9 cellular contexts compared by ENCODE assay signal in the genomic region with DNA sequence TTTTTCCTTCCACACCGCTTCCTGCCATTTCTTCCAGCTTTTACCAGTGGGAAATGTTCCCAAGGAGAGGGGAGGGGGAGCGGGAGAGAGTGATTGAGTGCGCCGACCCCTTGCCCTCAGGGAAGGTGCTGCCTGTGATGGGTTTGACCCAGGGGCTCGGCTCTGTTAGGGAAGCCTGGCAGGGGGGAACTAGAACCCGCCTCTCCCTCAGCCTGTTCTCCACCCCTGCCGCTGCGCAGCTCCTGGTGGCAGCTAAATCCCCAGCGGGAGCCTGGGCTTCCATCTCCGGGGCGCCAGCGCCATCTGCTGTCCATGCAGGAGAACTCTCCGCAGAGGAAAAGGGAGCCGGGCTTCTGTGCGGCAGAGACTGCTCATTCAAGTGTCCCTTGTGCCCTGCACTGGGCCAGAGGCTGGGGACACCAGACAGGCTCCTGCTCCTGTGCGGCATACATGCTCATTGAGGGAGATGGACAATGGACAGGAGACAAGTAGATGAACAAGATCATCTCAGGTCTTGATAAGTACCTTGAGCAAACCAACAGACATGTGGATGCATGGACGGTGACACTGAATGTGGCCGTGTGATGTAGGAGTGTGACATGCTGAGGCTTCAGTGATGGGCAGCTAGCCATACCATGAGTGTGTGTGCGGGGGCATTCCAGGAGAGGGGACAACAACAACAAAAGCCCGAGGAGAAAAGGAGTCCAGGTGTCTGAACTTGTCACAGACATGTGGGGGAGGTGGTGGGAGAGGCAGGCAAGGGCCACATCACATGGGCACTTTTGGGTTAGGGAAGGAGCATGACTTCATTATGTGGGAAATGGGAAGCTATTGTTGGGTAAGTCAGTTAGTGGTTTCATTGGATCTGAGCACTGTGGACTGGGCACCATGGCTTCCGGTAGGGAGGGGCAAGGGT. TPM values are rescaled to one million over a fixed set of nuclear protein-coding genes. Genes with fewer than 3 reads are reported as not detected.
DNase-seq lines count a peak whose midpoint lies in the region; ATAC-seq, FAIRE-seq and TF ChIP-seq lines count a peak whose summit lies in the region.
"Had no signal": no experiment of that assay in that cellular context is flagged by ENCODE, and none has a peak within 500 bp of the region (broad histone marks: within the 10 kb centered on the region; RNA-seq: fewer than 3 reads in every experiment).

No MANE protein-coding gene starts in this region.

- POLR2A ChIA-PET in HepG2 (lab: Yijun Ruan, JAX), result interaction anchor here (0.7 to 1.8 kb wide), 8 partner anchors 8 to 127 kb away, joined by 3 to 21 read pairs (median 4); a partner anchor contains a TSS

- DNase-seq in C1 segment of cervical spinal cord (lab: John Stamatoyannopoulos, UW), result peak; percentile 26 to 87 (median 73)
- peak; percentile 98 for DNase-seq in GM19240 (ENCODE audit: insufficient read length, low spot score)
- DNase-seq in NCI-H526 (lab: John Stamatoyannopoulos, UW), result peak; percentile 60 to 88
- peak; percentile 95 for DNase-seq in activated CD4-positive, alpha-beta T cell treated with anti-CD3 and anti-CD28 coated beads, Interleukin-2, amount 10 ng/mL, durations not matched to agents 24 days and 14 days
- DNase-seq in colonic mucosa, result peak; percentile 82
- DNase-seq in HepG2 (ENCODE audit: low spot score), result peak; percentile 77
- DNase-seq in stimulated activated CD4-positive, alpha-beta T cell treated with anti-CD3 and anti-CD28 coated beads, Interleukin-4, amount 100 ng/mL, for 48 hours (ENCODE audit: low read depth in 2 of 2), result peak; percentile 79 to 87

- TF ChIP-seq EP300 in HepG2 (IDR thresholded peaks at IDR 0.05; ENCODE audit: low read depth in 2 of 2, low read length in 2 of 2) (no peak), HepG2 (CRISPR knock-in tag; IDR thresholded peaks at IDR 0.05; ENCODE audit: borderline replicate concordance) (no peak)

- peaks cover 16% of the 10 kb centered on the region for H3K27me3 ChIP-seq in colonic mucosa
- peaks cover 28 to 92% of the 10 kb centered on the region in 2 experiments; a peak in 4 of 5 replicates for H3K27me3 ChIP-seq in HepG2 (ENCODE audit: control insufficient read depth in 1 of 2, insufficient read depth in 2 of 2, low read length in 2 of 2)

- no peak overlapping the region for H2AFZ ChIP-seq in HepG2 (ENCODE audit: low read length)

- no peak overlapping the region for H3K4me3 Mint-ChIP-seq in activated CD4-positive, alpha-beta T cell treated with anti-CD3 and anti-CD28 coated beads, Interleukin-2, amount 10 ng/mL, durations not matched to agents 24 days and 14 days
- H3K4me3 Mint-ChIP-seq: activated naive CD8-positive, alpha-beta T cell had no signal

- BruUV-seq in HepG2 (replicated peaks; lab: Mats Ljungman, UMichigan), result no TSS peak

- no peaks in the 10 kb centered on the region for H3K36me3 Mint-ChIP-seq in activated CD4-positive, alpha-beta T cell treated with anti-CD3 and anti-CD28 coated beads, Interleukin-2, amount 10 ng/mL, durations not matched to agents 24 days and 14 days (ENCODE audit: low read depth)
- H3K36me3 Mint-ChIP-seq: activated naive CD8-positive, alpha-beta T cell had no signal

- H4K20me1 ChIP-seq in HepG2 (ENCODE audit: insufficient read depth, low read length), result no peaks in the 10 kb centered on the region

- TF ChIP-seq RAD21 in HepG2 (CRISPR knock-in tag; IDR thresholded peaks at IDR 0.05), result peak; percentile 100

- no peak overlapping the region for H3K27ac Mint-ChIP-seq in activated CD4-positive, alpha-beta T cell treated with anti-CD3 and anti-CD28 coated beads, Interleukin-2, amount 10 ng/mL, durations not matched to agents 24 days and 14 days
- H3K27ac Mint-ChIP-seq: activated naive CD8-positive, alpha-beta T cell had no signal

- H3K27me3 Mint-ChIP-seq in activated CD4-positive, alpha-beta T cell treated with anti-CD3 and anti-CD28 coated beads, Interleukin-2, amount 10 ng/mL, durations not matched to agents 24 days and 14 days, result peaks cover 59% of the 10 kb centered on the region

- H3K9ac ChIP-seq in colonic mucosa (ENCODE audit: low read depth in 2 of 2, low read length in 2 of 2), result no peak overlapping the region
- H3K9ac ChIP-seq in HepG2 (ENCODE audit: insufficient read depth, low read depth, low read length), result no peak overlapping the region

- H3K4me1 ChIP-seq in colonic mucosa, result no peaks in the 10 kb centered on the region
- peaks cover 11% of the 10 kb centered on the region for H3K4me1 ChIP-seq in HepG2 (ENCODE audit: insufficient read depth, low read length)

- TF ChIP-seq CTCF in colonic mucosa (IDR thresholded peaks at IDR 0.05) (peak; percentile 92), HepG2 (CRISPR knock-in tag; IDR thresholded peaks at IDR 0.05) (peak; percentile 99)

- H3K4me1 Mint-ChIP-seq in activated CD4-positive, alpha-beta T cell treated with anti-CD3 and anti-CD28 coated beads, Interleukin-2, amount 10 ng/mL, durations not matched to agents 24 days and 14 days, result peaks cover 3% of the 10 kb centered on the region

- H3K9me3 Mint-ChIP-seq in activated CD4-positive, alpha-beta T cell treated with anti-CD3 and anti-CD28 coated beads, Interleukin-2, amount 10 ng/mL, durations not matched to agents 24 days and 14 days, result no peaks in the 10 kb centered on the region

- no peak overlapping the region for H3K4me3 ChIP-seq in colonic mucosa
- H3K4me3 ChIP-seq in HepG2 (replicated peaks in 1 of 3; ENCODE audit: insufficient read depth in 1 of 3, low read depth in 2 of 3, low read length in 3 of 3), result no peak overlapping the region

- H3K36me3 ChIP-seq in colonic mucosa (no peaks in the 10 kb centered on the region), HepG2 (replicated peaks in 1 of 2; ENCODE audit: control insufficient read depth in 1 of 2, insufficient read depth in 2 of 2, low read length in 2 of 2) (no peaks in the 10 kb centered on the region)

- 13% methylated on average over 14 of the region's 21 CpGs for WGBS in HepG2 (ENCODE audit: low lambda C conversion rate)

- no peak overlapping the region for H3K4me2 ChIP-seq in HepG2 (ENCODE audit: low read depth, low read length)

- peak; percentile 56 for FAIRE-seq in HepG2 (lab: Jason Lieb, UNC)

- H3K9me3 ChIP-seq in colonic mucosa (no peaks in the 10 kb centered on the region), HepG2 (ENCODE audit: low read length) (no peaks in the 10 kb centered on the region)

- in situ Hi-C loops in HepG2 (cut with HindIII; ENCODE audit: extremely low pct_ligation_motif_present, low pct_unique_long_range_greater_than_20kb), result loop anchor here (5.0 kb wide), 2 partner anchors 38 to 128 kb away; no protein-coding TSS in a partner anchor

- no peaks in the 10 kb centered on the region for H3K79me2 ChIP-seq in HepG2 (ENCODE audit: insufficient read depth, low read length)

- peak; percentile 91 for ATAC-seq in HG03432 (IDR thresholded peaks at IDR 0.05; ENCODE audit: unreplicated experiment)
- peak; percentile 89 for ATAC-seq in HepG2

- intact Hi-C loops in activated CD4-positive, alpha-beta T cell treated with anti-CD3 and anti-CD28 coated beads, Interleukin-2, amount 10 ng/mL, durations not matched to agents 24 days and 14 days (cut with micrococcal nuclease), result loop anchor here (1.0 to 2.0 kb wide), 4 partner anchors 32 to 127 kb away; a partner anchor contains a TSS
- intact Hi-C loops in colonic mucosa (cut with DNase I), result loop anchor here (2.0 to 5.0 kb wide), 2 partner anchors 33 to 130 kb away; a partner anchor contains a TSS
- intact Hi-C loops in HepG2 (cut with micrococcal nuclease; ENCODE audit: unreplicated experiment), result loop anchor here (1.0 to 10.0 kb wide), 6 partner anchors 35 to 236 kb away; no protein-coding TSS in a partner anchor

- no peak overlapping the region for H3K27ac ChIP-seq in colonic mucosa
- H3K27ac ChIP-seq in HepG2 (ENCODE audit: extremely low read length, insufficient read depth, low read length), result no peak overlapping the region

- CTCF ChIA-PET in HepG2 (lab: Yijun Ruan, JAX; ENCODE audit: low intra/inter-chr PET ratio, low total read pairs), result interaction anchor here (0.6 to 5.4 kb wide), 10 partner anchors 9 to 127 kb away, joined by 3 to 53 read pairs (median 10); a partner anchor contains a TSS

- no peak for TF ChIP-seq POLR2A in HepG2 (IDR thresholded peaks at IDR 0.05; ENCODE audit: insufficient read depth in 1 of 2, low read depth in 2 of 2, low read length in 2 of 2)

RNA-seq across cellular contexts. Expression of a gene that starts 13.3 kb away (rescaled TPM):
- total RNA-seq in activated CD4-positive, alpha-beta T cell treated with anti-CD3 and anti-CD28 coated beads, Interleukin-2, amount 10 ng/mL, durations not matched to agents 24 days and 14 days, result 37.8 and 38.3 TPM in 2 replicates
- total RNA-seq in colonic mucosa, result 10 to 100 TPM; 43.1 to 43.5 TPM
- 34.7 and 79.6 TPM in 2 replicates for total RNA-seq in HepG2 (2016; rRNA removed; fragmentation: Illumina TruSeq; extraction: Trizol)
- 21.6 and 22.1 TPM in 2 replicates for total RNA-seq in HepG2 (2016; cell fraction: cytosol; rRNA removed; fragmentation: Illumina TruSeq; extraction: Trizol; ENCODE audit: low read depth)
- total RNA-seq in HepG2 (2016; cell fraction: insoluble cytoplasmic fraction; rRNA removed; fragmentation: Illumina TruSeq; extraction: Trizol), result 36.0 and 80.8 TPM in 2 replicates
- 42.0 and 50.0 TPM in 2 replicates for total RNA-seq in HepG2 (2016; cell fraction: membrane; rRNA removed; fragmentation: Illumina TruSeq; extraction: Trizol)
- total RNA-seq in HepG2 (2016; cell fraction: nucleus; rRNA removed; fragmentation: Illumina TruSeq; extraction: Trizol), result 65.5 and 76.8 TPM in 2 replicates
- 111 and 171 TPM in 2 replicates for polyA plus RNA-seq in HepG2 (2011; rRNA removed)
- polyA plus RNA-seq in HepG2 (2011; cell fraction: cytosol; rRNA removed), result 120 and 244 TPM in 2 replicates
- polyA plus RNA-seq in HepG2 (2011; cell fraction: nucleus; rRNA removed), result 203 and 211 TPM in 2 replicates
- polyA plus RNA-seq in HepG2 (2012), result 115 and 161 TPM in 2 replicates
- 21.7 and 22.6 TPM in 2 replicates for polyA plus RNA-seq in HepG2 (2016; cell fraction: cytosol; fragmentation: Illumina TruSeq; extraction: Trizol; ENCODE audit: low read depth)
- 45.9 and 55.3 TPM in 2 replicates for polyA plus RNA-seq in HepG2 (2016; cell fraction: insoluble cytoplasmic fraction; fragmentation: Illumina TruSeq; extraction: Trizol; ENCODE audit: low read depth)
- 40.5 and 41.4 TPM in 2 replicates for polyA plus RNA-seq in HepG2 (2016; cell fraction: membrane; fragmentation: Illumina TruSeq; extraction: Trizol; ENCODE audit: low read depth)
- 139 and 143 TPM in 2 replicates for polyA plus RNA-seq in HepG2 (2016; cell fraction: nucleus; fragmentation: Illumina TruSeq; extraction: Trizol; ENCODE audit: insufficient read depth, low read depth)
- 12.1 and 292 TPM in 2 replicates for polyA minus RNA-seq in HepG2 (2011; rRNA and poly(A)+ RNA removed; ENCODE audit: low replicate concordance)
- 137 and 143 TPM in 2 replicates for polyA minus RNA-seq in HepG2 (2011; cell fraction: cytosol; rRNA and poly(A)+ RNA removed)
- polyA minus RNA-seq in HepG2 (2011; cell fraction: nucleus; rRNA and poly(A)+ RNA removed), result 45.4 and 47.0 TPM in 2 replicates

RNA-seq across cellular contexts. Expression of a gene that starts 13.5 kb away (rescaled TPM):
- 3.1 and 3.4 TPM in 2 replicates for total RNA-seq in activated CD4-positive, alpha-beta T cell treated with anti-CD3 and anti-CD28 coated beads, Interleukin-2, amount 10 ng/mL, durations not matched to agents 24 days and 14 days
- total RNA-seq in colonic mucosa (1 to 10 TPM; 1.7 to 2.9 TPM), HepG2 (2016; rRNA removed; fragmentation: Illumina TruSeq; extraction: Trizol) (11.6 and 17.3 TPM in 2 replicates)
- total RNA-seq in HepG2 (2016; cell fraction: cytosol; rRNA removed; fragmentation: Illumina TruSeq; extraction: Trizol; ENCODE audit: low read depth), result 12.3 and 16.3 TPM in 2 replicates
- total RNA-seq in HepG2 (2016; cell fraction: insoluble cytoplasmic fraction; rRNA removed; fragmentation: Illumina TruSeq; extraction: Trizol), result 10.7 and 17.8 TPM in 2 replicates
- 26.8 and 32.4 TPM in 2 replicates for total RNA-seq in HepG2 (2016; cell fraction: membrane; rRNA removed; fragmentation: Illumina TruSeq; extraction: Trizol)
- 9.3 and 11.7 TPM in 2 replicates for total RNA-seq in HepG2 (2016; cell fraction: nucleus; rRNA removed; fragmentation: Illumina TruSeq; extraction: Trizol)
- 23.5 and 40.8 TPM in 2 replicates for polyA plus RNA-seq in HepG2 (2011; rRNA removed)
- 43.6 and 52.1 TPM in 2 replicates for polyA plus RNA-seq in HepG2 (2011; cell fraction: cytosol; rRNA removed)
- polyA plus RNA-seq in HepG2 (2011; cell fraction: nucleus; rRNA removed), result 61.3 and 68.7 TPM in 2 replicates
- polyA plus RNA-seq in HepG2 (2012), result 41.3 and 49.8 TPM in 2 replicates
- 16.5 and 21.1 TPM in 2 replicates for polyA plus RNA-seq in HepG2 (2016; cell fraction: cytosol; fragmentation: Illumina TruSeq; extraction: Trizol; ENCODE audit: low read depth)
- polyA plus RNA-seq in HepG2 (2016; cell fraction: insoluble cytoplasmic fraction; fragmentation: Illumina TruSeq; extraction: Trizol; ENCODE audit: low read depth), result 12.8 and 14.5 TPM in 2 replicates
- 27.9 and 28.1 TPM in 2 replicates for polyA plus RNA-seq in HepG2 (2016; cell fraction: membrane; fragmentation: Illumina TruSeq; extraction: Trizol; ENCODE audit: low read depth)
- polyA plus RNA-seq in HepG2 (2016; cell fraction: nucleus; fragmentation: Illumina TruSeq; extraction: Trizol; ENCODE audit: insufficient read depth, low read depth), result 17.1 and 19.3 TPM in 2 replicates
- 2.1 and 67.2 TPM in 2 replicates for polyA minus RNA-seq in HepG2 (2011; rRNA and poly(A)+ RNA removed; ENCODE audit: low replicate concordance)
- 26.3 and 28.6 TPM in 2 replicates for polyA minus RNA-seq in HepG2 (2011; cell fraction: cytosol; rRNA and poly(A)+ RNA removed)
- polyA minus RNA-seq in HepG2 (2011; cell fraction: nucleus; rRNA and poly(A)+ RNA removed), result 12.9 and 13.6 TPM in 2 replicates

RNA-seq across cellular contexts. Expression of a gene that starts 16.0 kb away (rescaled TPM):
- not detected in 2 replicates for total RNA-seq in activated CD4-positive, alpha-beta T cell treated with anti-CD3 and anti-CD28 coated beads, Interleukin-2, amount 10 ng/mL, durations not matched to agents 24 days and 14 days
- total RNA-seq in colonic mucosa (under 1 TPM in 1 of 2 donors, not detected in 1; 0.12 TPM), HepG2 (2016; rRNA removed; fragmentation: Illumina TruSeq; extraction: Trizol) (not detected in 2 replicates)
- total RNA-seq in HepG2 (2016; cell fraction: cytosol; rRNA removed; fragmentation: Illumina TruSeq; extraction: Trizol; ENCODE audit: low read depth), result not detected in 2 replicates
- not detected in 2 replicates for total RNA-seq in HepG2 (2016; cell fraction: insoluble cytoplasmic fraction; rRNA removed; fragmentation: Illumina TruSeq; extraction: Trizol)
- not detected in 2 replicates for total RNA-seq in HepG2 (2016; cell fraction: membrane; rRNA removed; fragmentation: Illumina TruSeq; extraction: Trizol)
- total RNA-seq in HepG2 (2016; cell fraction: nucleus; rRNA removed; fragmentation: Illumina TruSeq; extraction: Trizol), result not detected in 2 replicates
- polyA plus RNA-seq in HepG2 (2011; rRNA removed), result 0.03 TPM in 2 replicates
- polyA plus RNA-seq in HepG2 (2011; cell fraction: cytosol; rRNA removed), result 0.01 TPM in 1 of 2 replicates, not detected in the other
- 0.23 and 0.24 TPM in 2 replicates for polyA plus RNA-seq in HepG2 (2011; cell fraction: nucleus; rRNA removed)
- not detected in 2 replicates for polyA plus RNA-seq in HepG2 (2012)
- polyA plus RNA-seq in HepG2 (2016; cell fraction: cytosol; fragmentation: Illumina TruSeq; extraction: Trizol; ENCODE audit: low read depth), result not detected in 2 replicates
- polyA plus RNA-seq in HepG2 (2016; cell fraction: insoluble cytoplasmic fraction; fragmentation: Illumina TruSeq; extraction: Trizol; ENCODE audit: low read depth), result not detected in 2 replicates
- not detected in 2 replicates for polyA plus RNA-seq in HepG2 (2016; cell fraction: membrane; fragmentation: Illumina TruSeq; extraction: Trizol; ENCODE audit: low read depth)
- 0.16 TPM in 1 of 2 replicates, not detected in the other for polyA plus RNA-seq in HepG2 (2016; cell fraction: nucleus; fragmentation: Illumina TruSeq; extraction: Trizol; ENCODE audit: insufficient read depth, low read depth)
- polyA minus RNA-seq in HepG2 (2011; rRNA and poly(A)+ RNA removed; ENCODE audit: low replicate concordance), result 0.06 and 0.07 TPM in 2 replicates
- polyA minus RNA-seq in HepG2 (2011; cell fraction: cytosol; rRNA and poly(A)+ RNA removed), result not detected in 2 replicates
- 0.12 and 0.26 TPM in 2 replicates for polyA minus RNA-seq in HepG2 (2011; cell fraction: nucleus; rRNA and poly(A)+ RNA removed)

RNA-seq across cellular contexts. Expression of a gene that starts 31.6 kb away (rescaled TPM):
- total RNA-seq in activated CD4-positive, alpha-beta T cell treated with anti-CD3 and anti-CD28 coated beads, Interleukin-2, amount 10 ng/mL, durations not matched to agents 24 days and 14 days, result 45.5 and 46.0 TPM in 2 replicates
- total RNA-seq in colonic mucosa (10 to 100 TPM; 49.7 to 86.1 TPM), HepG2 (2016; rRNA removed; fragmentation: Illumina TruSeq; extraction: Trizol) (81.1 and 88.7 TPM in 2 replicates)
- total RNA-seq in HepG2 (2016; cell fraction: cytosol; rRNA removed; fragmentation: Illumina TruSeq; extraction: Trizol; ENCODE audit: low read depth), result 41.1 and 50.9 TPM in 2 replicates
- total RNA-seq in HepG2 (2016; cell fraction: insoluble cytoplasmic fraction; rRNA removed; fragmentation: Illumina TruSeq; extraction: Trizol), result 81.2 and 82.9 TPM in 2 replicates
- 59.8 and 79.0 TPM in 2 replicates for total RNA-seq in HepG2 (2016; cell fraction: membrane; rRNA removed; fragmentation: Illumina TruSeq; extraction: Trizol)
- total RNA-seq in HepG2 (2016; cell fraction: nucleus; rRNA removed; fragmentation: Illumina TruSeq; extraction: Trizol), result 39.6 and 46.3 TPM in 2 replicates
- 106 and 115 TPM in 2 replicates for polyA plus RNA-seq in HepG2 (2011; rRNA removed)
- polyA plus RNA-seq in HepG2 (2011; cell fraction: cytosol; rRNA removed), result 98.1 and 128 TPM in 2 replicates
- 123 and 155 TPM in 2 replicates for polyA plus RNA-seq in HepG2 (2011; cell fraction: nucleus; rRNA removed)
- 44.8 and 45.3 TPM in 2 replicates for polyA plus RNA-seq in HepG2 (2012)
- 40.7 and 53.5 TPM in 2 replicates for polyA plus RNA-seq in HepG2 (2016; cell fraction: cytosol; fragmentation: Illumina TruSeq; extraction: Trizol; ENCODE audit: low read depth)
- 88.1 and 98.3 TPM in 2 replicates for polyA plus RNA-seq in HepG2 (2016; cell fraction: insoluble cytoplasmic fraction; fragmentation: Illumina TruSeq; extraction: Trizol; ENCODE audit: low read depth)
- 54.7 and 71.1 TPM in 2 replicates for polyA plus RNA-seq in HepG2 (2016; cell fraction: membrane; fragmentation: Illumina TruSeq; extraction: Trizol; ENCODE audit: low read depth)
- 87.2 and 90.5 TPM in 2 replicates for polyA plus RNA-seq in HepG2 (2016; cell fraction: nucleus; fragmentation: Illumina TruSeq; extraction: Trizol; ENCODE audit: insufficient read depth, low read depth)
- polyA minus RNA-seq in HepG2 (2011; rRNA and poly(A)+ RNA removed; ENCODE audit: low replicate concordance), result 98.5 and 174 TPM in 2 replicates
- polyA minus RNA-seq in HepG2 (2011; cell fraction: cytosol; rRNA and poly(A)+ RNA removed), result 43.2 and 68.0 TPM in 2 replicates
- polyA minus RNA-seq in HepG2 (2011; cell fraction: nucleus; rRNA and poly(A)+ RNA removed), result 32.6 and 38.2 TPM in 2 replicates

RNA-seq across cellular contexts. Expression of a gene that starts 41.0 kb away (rescaled TPM):
- total RNA-seq in activated CD4-positive, alpha-beta T cell treated with anti-CD3 and anti-CD28 coated beads, Interleukin-2, amount 10 ng/mL, durations not matched to agents 24 days and 14 days, result 0.26 and 0.47 TPM in 2 replicates
- total RNA-seq in colonic mucosa (10 to 100 TPM in 1 of 2 donors, 1 to 10 TPM in 1; 9.9 to 13.2 TPM), HepG2 (2016; rRNA removed; fragmentation: Illumina TruSeq; extraction: Trizol) (65.4 and 86.7 TPM in 2 replicates)
- total RNA-seq in HepG2 (2016; cell fraction: cytosol; rRNA removed; fragmentation: Illumina TruSeq; extraction: Trizol; ENCODE audit: low read depth), result 17.5 and 19.8 TPM in 2 replicates
- total RNA-seq in HepG2 (2016; cell fraction: insoluble cytoplasmic fraction; rRNA removed; fragmentation: Illumina TruSeq; extraction: Trizol), result 54.2 and 89.3 TPM in 2 replicates
- 30.2 and 34.7 TPM in 2 replicates for total RNA-seq in HepG2 (2016; cell fraction: membrane; rRNA removed; fragmentation: Illumina TruSeq; extraction: Trizol)
- total RNA-seq in HepG2 (2016; cell fraction: nucleus; rRNA removed; fragmentation: Illumina TruSeq; extraction: Trizol), result 65.9 and 71.3 TPM in 2 replicates
- polyA plus RNA-seq in HepG2 (2011; rRNA removed), result 218 and 229 TPM in 2 replicates
- polyA plus RNA-seq in HepG2 (2011; cell fraction: cytosol; rRNA removed), result 176 and 256 TPM in 2 replicates
- polyA plus RNA-seq in HepG2 (2011; cell fraction: nucleus; rRNA removed), result 886 and 1,174 TPM in 2 replicates
- polyA plus RNA-seq in HepG2 (2012), result 161 and 176 TPM in 2 replicates
- polyA plus RNA-seq in HepG2 (2016; cell fraction: cytosol; fragmentation: Illumina TruSeq; extraction: Trizol; ENCODE audit: low read depth), result 10.0 and 11.3 TPM in 2 replicates
- 66.1 and 91.2 TPM in 2 replicates for polyA plus RNA-seq in HepG2 (2016; cell fraction: insoluble cytoplasmic fraction; fragmentation: Illumina TruSeq; extraction: Trizol; ENCODE audit: low read depth)
- 22.2 and 25.7 TPM in 2 replicates for polyA plus RNA-seq in HepG2 (2016; cell fraction: membrane; fragmentation: Illumina TruSeq; extraction: Trizol; ENCODE audit: low read depth)
- 147 and 161 TPM in 2 replicates for polyA plus RNA-seq in HepG2 (2016; cell fraction: nucleus; fragmentation: Illumina TruSeq; extraction: Trizol; ENCODE audit: insufficient read depth, low read depth)
- polyA minus RNA-seq in HepG2 (2011; rRNA and poly(A)+ RNA removed; ENCODE audit: low replicate concordance), result 27.0 and 477 TPM in 2 replicates
- polyA minus RNA-seq in HepG2 (2011; cell fraction: cytosol; rRNA and poly(A)+ RNA removed), result 210 and 260 TPM in 2 replicates
- polyA minus RNA-seq in HepG2 (2011; cell fraction: nucleus; rRNA and poly(A)+ RNA removed), result 189 and 199 TPM in 2 replicates
